1 cellular context compared by ENCODE assay signal in the genomic region with DNA sequence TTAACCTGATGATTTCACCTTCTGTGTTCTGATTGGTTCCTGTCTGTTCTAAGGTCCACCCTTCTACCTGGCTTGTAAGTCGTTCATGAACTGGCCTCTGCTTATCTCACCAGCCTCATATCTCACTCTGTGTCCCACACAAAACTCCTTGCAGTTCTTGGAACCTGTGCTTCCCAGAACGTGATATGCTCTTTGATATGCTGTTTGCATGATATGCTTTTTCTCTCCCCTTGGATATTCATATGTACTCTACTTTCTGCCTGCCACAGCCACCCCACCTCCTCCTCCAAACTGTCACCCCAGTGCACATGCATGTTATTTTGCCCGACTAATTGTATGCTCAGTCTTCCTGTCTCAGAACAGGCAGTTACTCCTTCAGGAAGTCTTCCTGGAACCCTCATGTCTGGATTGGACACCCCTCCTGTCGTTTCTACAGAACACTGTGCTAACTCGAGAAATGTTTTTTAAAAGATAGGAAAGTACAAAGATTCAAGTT.
TF ChIP-seq lines count a peak whose summit lies in the region.

No MANE protein-coding gene starts in this region.

TF ChIP-seq in K562, 482 proteins besides CTCF, POLR2A, EP300 and RAD21 (continued from another document and continues in another):
- TF ChIP-seq, protein P1, sequence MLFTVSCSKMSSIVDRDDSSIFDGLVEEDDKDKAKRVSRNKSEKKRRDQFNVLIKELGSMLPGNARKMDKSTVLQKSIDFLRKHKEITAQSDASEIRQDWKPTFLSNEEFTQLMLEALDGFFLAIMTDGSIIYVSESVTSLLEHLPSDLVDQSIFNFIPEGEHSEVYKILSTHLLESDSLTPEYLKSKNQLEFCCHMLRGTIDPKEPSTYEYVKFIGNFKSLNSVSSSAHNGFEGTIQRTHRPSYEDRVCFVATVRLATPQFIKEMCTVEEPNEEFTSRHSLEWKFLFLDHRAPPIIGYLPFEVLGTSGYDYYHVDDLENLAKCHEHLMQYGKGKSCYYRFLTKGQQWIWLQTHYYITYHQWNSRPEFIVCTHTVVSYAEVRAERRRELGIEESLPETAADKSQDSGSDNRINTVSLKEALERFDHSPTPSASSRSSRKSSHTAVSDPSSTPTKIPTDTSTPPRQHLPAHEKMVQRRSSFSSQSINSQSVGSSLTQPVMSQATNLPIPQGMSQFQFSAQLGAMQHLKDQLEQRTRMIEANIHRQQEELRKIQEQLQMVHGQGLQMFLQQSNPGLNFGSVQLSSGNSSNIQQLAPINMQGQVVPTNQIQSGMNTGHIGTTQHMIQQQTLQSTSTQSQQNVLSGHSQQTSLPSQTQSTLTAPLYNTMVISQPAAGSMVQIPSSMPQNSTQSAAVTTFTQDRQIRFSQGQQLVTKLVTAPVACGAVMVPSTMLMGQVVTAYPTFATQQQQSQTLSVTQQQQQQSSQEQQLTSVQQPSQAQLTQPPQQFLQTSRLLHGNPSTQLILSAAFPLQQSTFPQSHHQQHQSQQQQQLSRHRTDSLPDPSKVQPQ (CRISPR knock-in tag; IDR thresholded peaks at IDR 0.05; ENCODE audit: borderline replicate concordance): no peak
- TF ChIP-seq SRF (CRISPR knock-in tag; IDR thresholded peaks at IDR 0.05) (no peak), RFX1 (IDR thresholded peaks at IDR 0.05) (no peak), ZNF408 (CRISPR knock-in tag; IDR thresholded peaks at IDR 0.05; ENCODE audit: low read depth) (no peak), SMARCA5 (IDR thresholded peaks at IDR 0.05) (no peak), SRSF9 (IDR thresholded peaks at IDR 0.05; ENCODE audit: borderline replicate concordance, low read depth, low read length) (no peak), TEAD1 (CRISPR knock-in tag; IDR thresholded peaks at IDR 0.05) (no peak), ZC3H8 (IDR thresholded peaks at IDR 0.05) (no peak), BRD9 (IDR thresholded peaks at IDR 0.05; ENCODE audit: low read depth, partially characterized antibody) (no peak), ERF (CRISPR knock-in tag; IDR thresholded peaks at IDR 0.05) (no peak), TARDBP (IDR thresholded peaks at IDR 0.05) (no peak), NR4A1 (CRISPR knock-in tag; IDR thresholded peaks at IDR 0.05) (no peak), NR4A1 (tag; IDR thresholded peaks at IDR 0.05) (no peak), NFE2 (IDR thresholded peaks at IDR 0.05; ENCODE audit: low read depth) (peak; percentile 61), ARID1B (IDR thresholded peaks at IDR 0.05) (peak; percentile 91), CBFA2T2 (conservative IDR thresholded peaks at IDR 0.05) (peak; percentile 73), SMARCE1 (IDR thresholded peaks at IDR 0.05) (peak; percentile 80), ZFP30 (CRISPR knock-in tag; IDR thresholded peaks at IDR 0.05; ENCODE audit: borderline replicate concordance) (no peak), PCBP1 (IDR thresholded peaks at IDR 0.05; ENCODE audit: low read depth, low read length, poor library complexity, severe bottlenecking) (no peak), ZNF217 (CRISPR knock-in tag; IDR thresholded peaks at IDR 0.05) (no peak), JUND (IDR thresholded peaks at IDR 0.05; ENCODE audit: borderline replicate concordance, low read depth, low read length) (peak; percentile 72), JUND (tag; IDR thresholded peaks at IDR 0.05; ENCODE audit: borderline replicate concordance, low read depth, low read length) (peak; percentile 32; the same call in 1 of the 3 replicates), KLF10 (CRISPR knock-in tag; IDR thresholded peaks at IDR 0.05) (no peak), ZNF830 (CRISPR knock-in tag; IDR thresholded peaks at IDR 0.05) (no peak), BCOR (IDR thresholded peaks at IDR 0.05) (peak; percentile 50; the same call in 1 of the 2 replicates), ZNF175 (CRISPR knock-in tag; IDR thresholded peaks at IDR 0.05; ENCODE audit: low read depth) (no peak), CXXC5 (CRISPR knock-in tag; IDR thresholded peaks at IDR 0.05) (peak; percentile 54; the same call in 1 of the 2 replicates), IFI16 (CRISPR knock-in tag; IDR thresholded peaks at IDR 0.05) (no peak), HNRNPLL (IDR thresholded peaks at IDR 0.05; ENCODE audit: low read depth, low read length, poor library complexity, severe bottlenecking) (no peak), CAMTA2 (CRISPR knock-in tag; conservative IDR thresholded peaks at IDR 0.05) (no peak)
- TF ChIP-seq, protein P2, sequence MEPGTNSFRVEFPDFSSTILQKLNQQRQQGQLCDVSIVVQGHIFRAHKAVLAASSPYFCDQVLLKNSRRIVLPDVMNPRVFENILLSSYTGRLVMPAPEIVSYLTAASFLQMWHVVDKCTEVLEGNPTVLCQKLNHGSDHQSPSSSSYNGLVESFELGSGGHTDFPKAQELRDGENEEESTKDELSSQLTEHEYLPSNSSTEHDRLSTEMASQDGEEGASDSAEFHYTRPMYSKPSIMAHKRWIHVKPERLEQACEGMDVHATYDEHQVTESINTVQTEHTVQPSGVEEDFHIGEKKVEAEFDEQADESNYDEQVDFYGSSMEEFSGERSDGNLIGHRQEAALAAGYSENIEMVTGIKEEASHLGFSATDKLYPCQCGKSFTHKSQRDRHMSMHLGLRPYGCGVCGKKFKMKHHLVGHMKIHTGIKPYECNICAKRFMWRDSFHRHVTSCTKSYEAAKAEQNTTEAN (CRISPR knock-in tag; IDR thresholded peaks at IDR 0.05): no peak
- TF ChIP-seq, protein P3, sequence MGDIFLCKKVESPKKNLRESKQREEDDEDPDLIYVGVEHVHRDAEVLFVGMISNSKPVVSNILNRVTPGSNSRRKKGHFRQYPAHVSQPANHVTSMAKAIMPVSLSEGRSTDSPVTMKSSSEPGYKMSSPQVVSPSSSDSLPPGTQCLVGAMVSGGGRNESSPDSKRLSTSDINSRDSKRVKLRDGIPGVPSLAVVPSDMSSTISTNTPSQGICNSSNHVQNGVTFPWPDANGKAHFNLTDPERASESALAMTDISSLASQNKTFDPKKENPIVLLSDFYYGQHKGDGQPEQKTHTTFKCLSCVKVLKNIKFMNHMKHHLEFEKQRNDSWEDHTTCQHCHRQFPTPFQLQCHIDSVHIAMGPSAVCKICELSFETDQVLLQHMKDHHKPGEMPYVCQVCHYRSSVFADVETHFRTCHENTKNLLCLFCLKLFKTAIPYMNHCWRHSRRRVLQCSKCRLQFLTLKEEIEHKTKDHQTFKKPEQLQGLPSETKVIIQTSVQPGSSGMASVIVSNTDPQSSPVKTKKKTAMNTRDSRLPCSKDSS (IDR thresholded peaks at IDR 0.05; ENCODE audit: low read depth, partially characterized antibody): no peak
- TF ChIP-seq, protein P4, sequence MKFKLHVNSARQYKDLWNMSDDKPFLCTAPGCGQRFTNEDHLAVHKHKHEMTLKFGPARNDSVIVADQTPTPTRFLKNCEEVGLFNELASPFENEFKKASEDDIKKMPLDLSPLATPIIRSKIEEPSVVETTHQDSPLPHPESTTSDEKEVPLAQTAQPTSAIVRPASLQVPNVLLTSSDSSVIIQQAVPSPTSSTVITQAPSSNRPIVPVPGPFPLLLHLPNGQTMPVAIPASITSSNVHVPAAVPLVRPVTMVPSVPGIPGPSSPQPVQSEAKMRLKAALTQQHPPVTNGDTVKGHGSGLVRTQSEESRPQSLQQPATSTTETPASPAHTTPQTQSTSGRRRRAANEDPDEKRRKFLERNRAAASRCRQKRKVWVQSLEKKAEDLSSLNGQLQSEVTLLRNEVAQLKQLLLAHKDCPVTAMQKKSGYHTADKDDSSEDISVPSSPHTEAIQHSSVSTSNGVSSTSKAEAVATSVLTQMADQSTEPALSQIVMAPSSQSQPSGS (CRISPR knock-in tag; IDR thresholded peaks at IDR 0.05): no peak
- TF ChIP-seq, protein P5, sequence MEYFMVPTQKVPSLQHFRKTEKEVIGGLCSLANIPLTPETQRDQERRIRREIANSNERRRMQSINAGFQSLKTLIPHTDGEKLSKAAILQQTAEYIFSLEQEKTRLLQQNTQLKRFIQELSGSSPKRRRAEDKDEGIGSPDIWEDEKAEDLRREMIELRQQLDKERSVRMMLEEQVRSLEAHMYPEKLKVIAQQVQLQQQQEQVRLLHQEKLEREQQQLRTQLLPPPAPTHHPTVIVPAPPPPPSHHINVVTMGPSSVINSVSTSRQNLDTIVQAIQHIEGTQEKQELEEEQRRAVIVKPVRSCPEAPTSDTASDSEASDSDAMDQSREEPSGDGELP (CRISPR knock-in tag; IDR thresholded peaks at IDR 0.05; ENCODE audit: borderline replicate concordance): no peak
- TF ChIP-seq, protein P6, sequence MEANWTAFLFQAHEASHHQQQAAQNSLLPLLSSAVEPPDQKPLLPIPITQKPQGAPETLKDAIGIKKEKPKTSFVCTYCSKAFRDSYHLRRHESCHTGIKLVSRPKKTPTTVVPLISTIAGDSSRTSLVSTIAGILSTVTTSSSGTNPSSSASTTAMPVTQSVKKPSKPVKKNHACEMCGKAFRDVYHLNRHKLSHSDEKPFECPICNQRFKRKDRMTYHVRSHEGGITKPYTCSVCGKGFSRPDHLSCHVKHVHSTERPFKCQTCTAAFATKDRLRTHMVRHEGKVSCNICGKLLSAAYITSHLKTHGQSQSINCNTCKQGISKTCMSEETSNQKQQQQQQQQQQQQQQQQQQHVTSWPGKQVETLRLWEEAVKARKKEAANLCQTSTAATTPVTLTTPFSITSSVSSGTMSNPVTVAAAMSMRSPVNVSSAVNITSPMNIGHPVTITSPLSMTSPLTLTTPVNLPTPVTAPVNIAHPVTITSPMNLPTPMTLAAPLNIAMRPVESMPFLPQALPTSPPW (CRISPR knock-in tag; IDR thresholded peaks at IDR 0.05): no peak
- TF ChIP-seq, protein P7, sequence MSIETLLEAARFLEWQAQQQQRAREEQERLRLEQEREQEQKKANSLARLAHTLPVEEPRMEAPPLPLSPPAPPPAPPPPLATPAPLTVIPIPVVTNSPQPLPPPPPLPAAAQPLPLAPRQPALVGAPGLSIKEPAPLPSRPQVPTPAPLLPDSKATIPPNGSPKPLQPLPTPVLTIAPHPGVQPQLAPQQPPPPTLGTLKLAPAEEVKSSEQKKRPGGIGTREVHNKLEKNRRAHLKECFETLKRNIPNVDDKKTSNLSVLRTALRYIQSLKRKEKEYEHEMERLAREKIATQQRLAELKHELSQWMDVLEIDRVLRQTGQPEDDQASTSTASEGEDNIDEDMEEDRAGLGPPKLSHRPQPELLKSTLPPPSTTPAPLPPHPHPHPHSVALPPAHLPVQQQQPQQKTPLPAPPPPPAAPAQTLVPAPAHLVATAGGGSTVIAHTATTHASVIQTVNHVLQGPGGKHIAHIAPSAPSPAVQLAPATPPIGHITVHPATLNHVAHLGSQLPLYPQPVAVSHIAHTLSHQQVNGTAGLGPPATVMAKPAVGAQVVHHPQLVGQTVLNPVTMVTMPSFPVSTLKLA (conservative IDR thresholded peaks at IDR 0.05): peak in 1 of 2 experiments; percentile 68; a peak in 2 of 4 replicates
- TF ChIP-seq, protein P8, sequence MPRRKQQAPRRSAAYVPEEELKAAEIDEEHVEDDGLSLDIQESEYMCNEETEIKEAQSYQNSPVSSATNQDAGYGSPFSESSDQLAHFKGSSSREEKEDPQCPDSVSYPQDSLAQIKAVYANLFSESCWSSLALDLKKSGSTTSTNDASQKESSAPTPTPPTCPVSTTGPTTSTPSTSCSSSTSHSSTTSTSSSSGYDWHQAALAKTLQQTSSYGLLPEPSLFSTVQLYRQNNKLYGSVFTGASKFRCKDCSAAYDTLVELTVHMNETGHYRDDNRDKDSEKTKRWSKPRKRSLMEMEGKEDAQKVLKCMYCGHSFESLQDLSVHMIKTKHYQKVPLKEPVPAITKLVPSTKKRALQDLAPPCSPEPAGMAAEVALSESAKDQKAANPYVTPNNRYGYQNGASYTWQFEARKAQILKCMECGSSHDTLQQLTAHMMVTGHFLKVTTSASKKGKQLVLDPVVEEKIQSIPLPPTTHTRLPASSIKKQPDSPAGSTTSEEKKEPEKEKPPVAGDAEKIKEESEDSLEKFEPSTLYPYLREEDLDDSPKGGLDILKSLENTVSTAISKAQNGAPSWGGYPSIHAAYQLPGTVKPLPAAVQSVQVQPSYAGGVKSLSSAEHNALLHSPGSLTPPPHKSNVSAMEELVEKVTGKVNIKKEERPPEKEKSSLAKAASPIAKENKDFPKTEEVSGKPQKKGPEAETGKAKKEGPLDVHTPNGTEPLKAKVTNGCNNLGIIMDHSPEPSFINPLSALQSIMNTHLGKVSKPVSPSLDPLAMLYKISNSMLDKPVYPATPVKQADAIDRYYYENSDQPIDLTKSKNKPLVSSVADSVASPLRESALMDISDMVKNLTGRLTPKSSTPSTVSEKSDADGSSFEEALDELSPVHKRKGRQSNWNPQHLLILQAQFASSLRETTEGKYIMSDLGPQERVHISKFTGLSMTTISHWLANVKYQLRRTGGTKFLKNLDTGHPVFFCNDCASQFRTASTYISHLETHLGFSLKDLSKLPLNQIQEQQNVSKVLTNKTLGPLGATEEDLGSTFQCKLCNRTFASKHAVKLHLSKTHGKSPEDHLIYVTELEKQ (CRISPR knock-in tag; IDR thresholded peaks at IDR 0.05): no peak
- TF ChIP-seq, protein P9, sequence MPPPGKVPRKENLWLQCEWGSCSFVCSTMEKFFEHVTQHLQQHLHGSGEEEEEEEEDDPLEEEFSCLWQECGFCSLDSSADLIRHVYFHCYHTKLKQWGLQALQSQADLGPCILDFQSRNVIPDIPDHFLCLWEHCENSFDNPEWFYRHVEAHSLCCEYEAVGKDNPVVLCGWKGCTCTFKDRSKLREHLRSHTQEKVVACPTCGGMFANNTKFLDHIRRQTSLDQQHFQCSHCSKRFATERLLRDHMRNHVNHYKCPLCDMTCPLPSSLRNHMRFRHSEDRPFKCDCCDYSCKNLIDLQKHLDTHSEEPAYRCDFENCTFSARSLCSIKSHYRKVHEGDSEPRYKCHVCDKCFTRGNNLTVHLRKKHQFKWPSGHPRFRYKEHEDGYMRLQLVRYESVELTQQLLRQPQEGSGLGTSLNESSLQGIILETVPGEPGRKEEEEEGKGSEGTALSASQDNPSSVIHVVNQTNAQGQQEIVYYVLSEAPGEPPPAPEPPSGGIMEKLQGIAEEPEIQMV (tag; conservative IDR thresholded peaks at IDR 0.05; ENCODE audit: low read depth): no peak
- TF ChIP-seq, protein P10, sequence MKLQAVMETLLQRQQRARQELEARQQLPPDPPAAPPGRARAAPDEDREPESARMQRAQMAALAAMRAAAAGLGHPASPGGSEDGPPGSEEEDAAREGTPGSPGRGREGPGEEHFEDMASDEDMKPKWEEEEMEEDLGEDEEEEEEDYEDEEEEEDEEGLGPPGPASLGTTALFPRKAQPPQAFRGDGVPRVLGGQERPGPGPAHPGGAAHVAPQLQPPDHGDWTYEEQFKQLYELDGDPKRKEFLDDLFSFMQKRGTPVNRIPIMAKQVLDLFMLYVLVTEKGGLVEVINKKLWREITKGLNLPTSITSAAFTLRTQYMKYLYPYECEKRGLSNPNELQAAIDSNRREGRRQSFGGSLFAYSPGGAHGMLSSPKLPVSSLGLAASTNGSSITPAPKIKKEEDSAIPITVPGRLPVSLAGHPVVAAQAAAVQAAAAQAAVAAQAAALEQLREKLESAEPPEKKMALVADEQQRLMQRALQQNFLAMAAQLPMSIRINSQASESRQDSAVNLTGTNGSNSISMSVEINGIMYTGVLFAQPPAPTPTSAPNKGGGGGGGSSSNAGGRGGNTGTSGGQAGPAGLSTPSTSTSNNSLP (IDR thresholded peaks at IDR 0.05; ENCODE audit: borderline replicate concordance, low read depth, low read length): peak; percentile 60; the same call in 1 of the 2 replicates
